10 cellular contexts compared by ENCODE assay signal in genomic region chr2:121164042-121164441, GRCh38.
"Had no signal": no experiment of that assay in that cellular context is flagged by ENCODE, and none has a peak within 500 bp of the region (broad histone marks: within the 10 kb centered on the region; RNA-seq: fewer than 3 reads in every experiment).

No MANE protein-coding gene starts in this region.

- H3K4me1 ChIP-seq: HAP-1 had no signal

- H3K36me3 ChIP-seq: HAP-1 had no signal

- H3K4me3 Mint-ChIP-seq: HFFc6 had no signal

- ATAC-seq: HCT116 had no signal

- H3K4me2 ChIP-seq: KMS-11 had no signal

- H3K27ac Mint-ChIP-seq: HFFc6 had no signal

- H3K9me3 ChIP-seq: HAP-1 had no signal

- DNase-seq: GM23248, GOT3, H7, HFFc6, IMR-90, KBM-7 had no signal

- H3K4me3 ChIP-seq: GM23248, HAP-1 had no signal

- H2AFZ ChIP-seq: GM23248 had no signal

- H3K27ac ChIP-seq: GM23248, HL-60, KMS-11 had no signal

- H3K9ac ChIP-seq: GM23248, KMS-11 had no signal
